21 cellular contexts compared by ENCODE assay signal in the genomic region with DNA sequence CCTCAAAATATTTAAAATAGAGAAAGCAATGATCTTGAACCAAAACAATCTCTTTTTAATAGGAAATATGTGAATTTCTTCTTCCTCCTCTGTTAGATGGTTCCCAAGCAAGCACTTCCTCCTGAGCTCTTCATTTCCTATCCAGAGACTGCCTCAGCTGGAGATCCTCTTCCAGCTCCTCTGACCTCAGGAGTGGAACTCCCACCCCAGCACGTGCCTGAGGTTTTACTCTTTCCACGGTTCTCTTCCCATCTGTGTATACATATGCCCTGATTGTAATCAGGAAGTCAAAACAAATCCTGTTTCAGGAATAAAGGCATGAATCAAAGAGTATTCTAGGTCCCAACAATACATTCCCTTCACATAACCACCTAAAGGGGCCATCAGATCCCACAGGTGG. TPM values are rescaled to one million over a fixed set of nuclear protein-coding genes. Genes with fewer than 3 reads are reported as not detected.
DNase-seq lines count a peak whose midpoint lies in the region; ATAC-seq and TF ChIP-seq lines count a peak whose summit lies in the region.
"Had no signal": no experiment of that assay in that cellular context is flagged by ENCODE, and none has a peak within 500 bp of the region (broad histone marks: within the 10 kb centered on the region; RNA-seq: fewer than 3 reads in every experiment).

No MANE protein-coding gene starts in this region.

- H3K4me3 Mint-ChIP-seq in CD4-positive, CD25-positive, alpha-beta regulatory T cell = peak overlapping the region in 1 of 4 donors; percentile 7
- H3K4me3 Mint-ChIP-seq in stimulated activated memory B cell treated with anti-CD40 and anti-IgM and Interleukin-4, amounts not matched to agents 10 μg/mL and 1 μg/mL and 100 μg/mL, for 72 hours = no peak overlapping the region

- ATAC-seq in CD4-positive, CD25-positive, alpha-beta regulatory T cell (ENCODE audit: low read depth in 2 of 2) = no peak
- ATAC-seq in PC-3 (no peak), GM21619 (IDR thresholded peaks at IDR 0.05; ENCODE audit: unreplicated experiment) (no peak), HG02840 (IDR thresholded peaks at IDR 0.05; ENCODE audit: low FRiP score, unreplicated experiment) (no peak)
- ATAC-seq in stimulated activated memory B cell treated with anti-CD40 and anti-IgM and Interleukin-4, amounts not matched to agents 10 μg/mL and 1 μg/mL and 100 μg/mL, for 72 hours = no peak
- ATAC-seq: stimulated activated naive CD8-positive, alpha-beta T cell treated with anti-CD3 and anti-CD28 coated beads, Interleukin-15, Interleukin-2, amounts not matched to agents 100 U/mL and 50 U/mL, for 24 hours had no signal

- H3K9me3 Mint-ChIP-seq in CD4-positive, CD25-positive, alpha-beta regulatory T cell = no peaks in the 10 kb centered on the region
- no peaks in the 10 kb centered on the region for H3K9me3 Mint-ChIP-seq in stimulated activated memory B cell treated with anti-CD40 and anti-IgM and Interleukin-4, amounts not matched to agents 10 μg/mL and 1 μg/mL and 100 μg/mL, for 72 hours

- H3K36me3 ChIP-seq in CD4-positive, CD25-positive, alpha-beta regulatory T cell (ENCODE audit: control insufficient read depth, insufficient read depth, low read length) = no peaks in the 10 kb centered on the region
- H3K36me3 ChIP-seq in PC-3 (ENCODE audit: low read depth, low read length) (no peaks in the 10 kb centered on the region), hepatocyte (replicated peaks; ENCODE audit: insufficient read depth, low read depth) (no peaks in the 10 kb centered on the region)
- H3K36me3 ChIP-seq: neutrophil, uterus had no signal

- H3K4me2 ChIP-seq in PC-3 (ENCODE audit: low read length) (peak overlapping the region; percentile 76), hepatocyte (no peak overlapping the region)

- no peaks in the 10 kb centered on the region for H3K9me3 ChIP-seq in CD4-positive, CD25-positive, alpha-beta regulatory T cell (ENCODE audit: control insufficient read depth in 2 of 2, low read length in 2 of 2)
- no peaks in the 10 kb centered on the region for H3K9me3 ChIP-seq in PC-3 (ENCODE audit: low read length)
- no peaks in the 10 kb centered on the region for H3K9me3 ChIP-seq in hepatocyte (ENCODE audit: low read depth)
- H3K9me3 ChIP-seq: neutrophil, uterus had no signal

- H4K20me1 ChIP-seq in PC-3 (ENCODE audit: low read length) (no peaks in the 10 kb centered on the region), hepatocyte (ENCODE audit: insufficient read depth, poor library complexity, severe bottlenecking) (no peaks in the 10 kb centered on the region)

- peak overlapping the region in 2 of 3 donors; percentile 60 to 61 for H3K27ac Mint-ChIP-seq in CD4-positive, CD25-positive, alpha-beta regulatory T cell
- peak overlapping the region; percentile 64 for H3K27ac Mint-ChIP-seq in stimulated activated memory B cell treated with anti-CD40 and anti-IgM and Interleukin-4, amounts not matched to agents 10 μg/mL and 1 μg/mL and 100 μg/mL, for 72 hours

- TF ChIP-seq CTCF in PC-3 (conservative IDR thresholded peaks at IDR 0.05; ENCODE audit: low read depth, low read length) (no peak), hepatocyte (IDR thresholded peaks at IDR 0.05; ENCODE audit: poor library complexity) (no peak)

- CTCF ChIA-PET in PC-3 (lab: Charles Lee) = interaction anchor here (1.7 to 1.8 kb wide), 2 partner anchors 14 to 41 kb away, joined by 4 read pairs; no protein-coding TSS in a partner anchor

- no peaks in the 10 kb centered on the region for H3F3A ChIP-seq in PC-3 (ENCODE audit: low read length, unreplicated experiment)

- WGBS in hepatocyte (ENCODE audit: low lambda C conversion rate, missing lambda C conversion rate) = 47% methylated on average over 2 of the region's 2 CpGs

- no peak overlapping the region for H3K4me3 ChIP-seq in CD4-positive, CD25-positive, alpha-beta regulatory T cell (ENCODE audit: low read depth, low read length)
- H3K4me3 ChIP-seq in PC-3 (ENCODE audit: low read length) = no peak overlapping the region
- H3K4me3 ChIP-seq in hepatocyte = no peak overlapping the region
- H3K4me3 ChIP-seq: coronary artery, uterus had no signal

- H3K27me3 Mint-ChIP-seq in CD4-positive, CD25-positive, alpha-beta regulatory T cell = peaks cover 4% of the 10 kb centered on the region
- no peaks in the 10 kb centered on the region for H3K27me3 Mint-ChIP-seq in stimulated activated memory B cell treated with anti-CD40 and anti-IgM and Interleukin-4, amounts not matched to agents 10 μg/mL and 1 μg/mL and 100 μg/mL, for 72 hours

- H2AFZ ChIP-seq in PC-3 (ENCODE audit: low read length) (no peak overlapping the region), hepatocyte (no peak overlapping the region)

- H3K79me2 ChIP-seq in PC-3 (ENCODE audit: low read length) (peaks cover 64% of the 10 kb centered on the region), hepatocyte (peaks cover 80% of the 10 kb centered on the region)

- peak overlapping the region; percentile 31 for H3K9ac ChIP-seq in PC-3 (ENCODE audit: low read length)

- DNase-seq in CD4-positive, CD25-positive, alpha-beta regulatory T cell = no peak
- no peak for DNase-seq in PC-3
- no peak for DNase-seq in hepatocyte (ENCODE audit: low spot score)
- DNase-seq in NCI-H82 (lab: John Stamatoyannopoulos, UW) = no peak
- DNase-seq in NCI-H2227 treated with DMSO at 0.1 percent for 48 hours (lab: John Stamatoyannopoulos, UW) = no peak
- DNase-seq: activated CD4-positive, alpha-beta T cell treated with anti-CD3 and anti-CD28 coated beads, Interleukin-2, amount 50 U/mL, for 1 hour; activated naive CD4-positive, alpha-beta T cell; NCI-H1694; NCI-H226; NK-92 treated with Interleukin-12 subunit alpha and Interleukin-12 subunit beta, amount 100 ng/mL, for 24 hours; stimulated activated CD4-positive, alpha-beta T cell treated with anti-CD3 and anti-CD28 coated beads, Interleukin-15, amount 100 ng/mL, for 24 hours; stimulated activated naive CD8-positive, alpha-beta T cell treated with anti-CD3 and anti-CD28 coated beads, Interleukin-15, Interleukin-2, amounts not matched to agents 100 U/mL and 50 U/mL, for 24 hours; uterus had no signal

- BruUV-seq in PC-3 (replicated peaks; lab: Mats Ljungman, UMichigan) = no TSS peak

- H3K9me2 ChIP-seq in PC-3 (replicated peaks; ENCODE audit: low read length) (no peaks in the 10 kb centered on the region), hepatocyte (replicated peaks; ENCODE audit: insufficient read depth) (no peaks in the 10 kb centered on the region)

- peaks cover 24% of the 10 kb centered on the region for H3K4me1 ChIP-seq in CD4-positive, CD25-positive, alpha-beta regulatory T cell (ENCODE audit: control insufficient read depth, insufficient read depth, low read length, poor library complexity, severe bottlenecking)
- peaks cover 44% of the 10 kb centered on the region for H3K4me1 ChIP-seq in PC-3 (ENCODE audit: insufficient read depth, low read length)
- H3K4me1 ChIP-seq in hepatocyte (ENCODE audit: insufficient read depth) = peaks cover 9% of the 10 kb centered on the region
- H3K4me1 ChIP-seq: uterus had no signal

- no peak overlapping the region for H3K27ac ChIP-seq in CD4-positive, CD25-positive, alpha-beta regulatory T cell (ENCODE audit: insufficient read depth, low read length, poor library complexity, severe bottlenecking)
- H3K27ac ChIP-seq in PC-3 (ENCODE audit: low read length) (peak overlapping the region; percentile 86), hepatocyte (peak overlapping the region; percentile 10)
- H3K27ac ChIP-seq: coronary artery, neutrophil, uterus had no signal

- intact Hi-C loops in PC-3 (cut with micrococcal nuclease) = loop anchor here (1.0 to 5.0 kb wide), 2 partner anchors 42 to 44 kb away; a partner anchor contains a TSS

- H3K27me3 ChIP-seq in CD4-positive, CD25-positive, alpha-beta regulatory T cell (ENCODE audit: control insufficient read depth, insufficient read depth, low read length) = no peaks in the 10 kb centered on the region
- H3K27me3 ChIP-seq in PC-3 (ENCODE audit: low read length) = no peaks in the 10 kb centered on the region
- H3K27me3 ChIP-seq in hepatocyte = no peaks in the 10 kb centered on the region
- H3K27me3 ChIP-seq: uterus had no signal

- H3K4me1 Mint-ChIP-seq in CD4-positive, CD25-positive, alpha-beta regulatory T cell = peaks cover 13 to 80% (median 71%) of the 10 kb centered on the region in 4 donors
- peaks cover 74% of the 10 kb centered on the region for H3K4me1 Mint-ChIP-seq in stimulated activated memory B cell treated with anti-CD40 and anti-IgM and Interleukin-4, amounts not matched to agents 10 μg/mL and 1 μg/mL and 100 μg/mL, for 72 hours

- H3K36me3 Mint-ChIP-seq in CD4-positive, CD25-positive, alpha-beta regulatory T cell = peaks cover 16% of the 10 kb centered on the region
- no peaks in the 10 kb centered on the region for H3K36me3 Mint-ChIP-seq in stimulated activated memory B cell treated with anti-CD40 and anti-IgM and Interleukin-4, amounts not matched to agents 10 μg/mL and 1 μg/mL and 100 μg/mL, for 72 hours

- POLR2A ChIA-PET in PC-3 (lab: Charles Lee; ENCODE audit: unreplicated experiment) = no interaction called here

RNA-seq across cellular contexts. Expression of a gene that starts 5.6 kb away (rescaled TPM):
- total RNA-seq in CD4-positive, CD25-positive, alpha-beta regulatory T cell = 47.7 TPM
- polyA plus RNA-seq in CD4-positive, CD25-positive, alpha-beta regulatory T cell = 10 to 100 TPM; 10.8 to 14.5 (median 11.1) TPM
- total RNA-seq in PC-3 (2014; rRNA removed) = 6.7 and 6.9 TPM in 2 replicates
- total RNA-seq in hepatocyte = 29.1 and 29.5 TPM in 2 replicates
- 4.0 and 5.6 TPM in 2 replicates for polyA plus RNA-seq in hepatocyte

RNA-seq across cellular contexts. Expression of a gene that starts 11.8 kb away (rescaled TPM):
- total RNA-seq in CD4-positive, CD25-positive, alpha-beta regulatory T cell = not detected
- not detected for polyA plus RNA-seq in CD4-positive, CD25-positive, alpha-beta regulatory T cell
- total RNA-seq in PC-3 (2014; rRNA removed) (not detected in 2 replicates), hepatocyte (3.6 and 3.7 TPM in 2 replicates)
- polyA plus RNA-seq in hepatocyte = 0.60 and 0.89 TPM in 2 replicates
- total RNA-seq: M059J, mucosa of gallbladder, RPMI7951 had no signal

RNA-seq across cellular contexts. Expression of a gene that starts 41.8 kb away (rescaled TPM):
- 77.4 TPM for total RNA-seq in CD4-positive, CD25-positive, alpha-beta regulatory T cell
- polyA plus RNA-seq in CD4-positive, CD25-positive, alpha-beta regulatory T cell = 100 to 1,000 TPM; 286 to 331 (median 305) TPM
- total RNA-seq in PC-3 (2014; rRNA removed) = 212 and 269 TPM in 2 replicates
- 153 and 186 TPM in 2 replicates for total RNA-seq in hepatocyte
- 212 and 220 TPM in 2 replicates for polyA plus RNA-seq in hepatocyte
